Comparison of ENCODE assay signal across 15 cellular contexts in genomic region chr22:48536691-48537591, GRCh38.
A peak's percentile ranks its signal among the peaks of the same experiment; 100 is the strongest.
DNase-seq lines count a peak whose midpoint lies in the region; ATAC-seq lines count a peak whose summit lies in the region.
"Had no signal": no experiment of that assay in that cellular context is flagged by ENCODE, and none has a peak within 500 bp of the region (broad histone marks: within the 10 kb centered on the region; RNA-seq: fewer than 3 reads in every experiment).

No MANE protein-coding gene starts in this region.

- ATAC-seq in sciatic nerve (peak; percentile 78), GM19023 (IDR thresholded peaks at IDR 0.05; ENCODE audit: unreplicated experiment) (no peak)
- ATAC-seq: left colon had no signal

- DNase-seq in DMS 273 (lab: John Stamatoyannopoulos, UW; ENCODE audit: unreplicated experiment) (peak; percentile 72), SK-MEL-5 (ENCODE audit: low read depth, low spot score) (peak; percentile 91), hippocampal formation (lab: John Stamatoyannopoulos, UW) (peak; percentile 57 to 71), sciatic nerve (ENCODE audit: low spot score) (no peak), RPMI8226 (no peak), kidney glomerular epithelial cell (lab: John Stamatoyannopoulos, UW) (no peak), ACHN (no peak)
- DNase-seq: activated naive CD4-positive, alpha-beta T cell treated with anti-CD3 and anti-CD28 coated beads, Interleukin-2, amount 50 U/mL, for 16 hours; BE2C; dermis blood vessel endothelial cell; foreskin fibroblast; left colon; NCI-H748 treated with DMSO at 0.1 percent for 48 hours; stimulated activated CD8-positive, alpha-beta memory T cell treated with anti-CD3 and anti-CD28 coated beads, Interleukin-4, amount 100 ng/mL, for 48 hours had no signal

- in situ Hi-C loops in SK-MEL-5 (cut with HindIII; ENCODE audit: low pct_unique_long_range_greater_than_20kb, low sequenced_read_pairs): no loop called here
- in situ Hi-C loops in ACHN (cut with HindIII; ENCODE audit: low pct_ligation_motif_present, low pct_unique_long_range_greater_than_20kb, low sequenced_read_pairs): no loop called here

- intact Hi-C loops in sciatic nerve (cut with DNase I): no loop called here

Comparison
In these comparisons a context has a peak if more than half of its experiments do, and no peak if none do; other contexts are left out.
1. DNase-seq: peak in DMS 273 (single experiment), SK-MEL-5 (single experiment) and hippocampal formation (2 of 2); none in sciatic nerve (single experiment), RPMI8226 (single experiment), kidney glomerular epithelial cell (single experiment) and ACHN (single experiment).